8 cellular contexts compared by ENCODE assay signal in the genomic region with DNA sequence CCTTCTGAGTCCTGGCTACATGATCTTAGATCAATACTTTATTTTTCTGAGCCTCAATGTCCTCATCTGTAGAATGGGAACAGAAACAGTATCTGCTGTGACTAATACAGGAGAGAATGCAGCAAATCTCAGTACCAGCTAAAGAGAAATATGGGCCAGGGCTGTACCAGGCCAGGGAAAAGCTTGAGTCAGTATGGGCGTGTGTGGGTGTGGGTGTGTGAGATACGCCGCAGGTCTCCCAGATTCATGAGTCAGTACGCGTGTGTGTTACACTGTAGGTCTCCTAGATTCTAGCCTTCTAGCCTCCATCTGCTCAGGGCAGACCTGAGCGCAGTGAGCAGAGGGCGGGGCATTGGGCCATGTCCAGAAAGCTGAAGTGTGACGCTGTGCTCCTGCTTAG. TPM values are rescaled to one million over a fixed set of nuclear protein-coding genes. Genes with fewer than 3 reads are reported as not detected.
A peak's percentile ranks its signal among the peaks of the same experiment; 100 is the strongest.
DNase-seq lines count a peak whose midpoint lies in the region; ATAC-seq and TF ChIP-seq lines count a peak whose summit lies in the region.

No MANE protein-coding gene starts in this region.

- H3K4me3 ChIP-seq in PC-3 (ENCODE audit: low read length) (no peak overlapping the region), neuronal stem cell (ENCODE audit: low read length in 2 of 2) (peak overlapping the region in 1 of 2 donors; percentile 13), body of pancreas (no peak overlapping the region)

- peaks cover 53% of the 10 kb centered on the region for H3K79me1 ChIP-seq in neuronal stem cell (ENCODE audit: low read depth, low read length)

- DNase-seq in AG08396 (ENCODE audit: low spot score) (peak; percentile 68), PC-3 (peak; percentile 96), neuronal stem cell (ENCODE audit: low spot score) (no peak), body of pancreas (no peak), HuH-7.5 (ENCODE audit: low spot score) (no peak), cerebellar cortex (ENCODE audit: low spot score) (no peak)
- no peak for DNase-seq in central memory CD8-positive, alpha-beta T cell (ENCODE audit: low spot score in 2 of 2)

- H3K27ac Mint-ChIP-seq in central memory CD8-positive, alpha-beta T cell (ENCODE audit: low read depth), result no peak overlapping the region

- H3K27me3 ChIP-seq in PC-3 (ENCODE audit: low read length) (no peaks in the 10 kb centered on the region), neuronal stem cell (ENCODE audit: control insufficient read depth in 3 of 3, insufficient read depth in 3 of 3, low read depth in 1 of 3, low read length in 3 of 3) (no peaks in the 10 kb centered on the region), body of pancreas (no peaks in the 10 kb centered on the region)

- H3K23ac ChIP-seq in neuronal stem cell (ENCODE audit: low read depth, low read length, poor library complexity), result no peak overlapping the region

- no peaks in the 10 kb centered on the region for H3K9me2 ChIP-seq in PC-3 (replicated peaks; ENCODE audit: low read length)

- no peak overlapping the region for H3K14ac ChIP-seq in neuronal stem cell (ENCODE audit: low read length)

- H3K4ac ChIP-seq in neuronal stem cell (ENCODE audit: low read length), result no peak overlapping the region

- TF ChIP-seq CTCF in PC-3 (conservative IDR thresholded peaks at IDR 0.05; ENCODE audit: low read depth, low read length), result no peak
- no peak for TF ChIP-seq CTCF in body of pancreas (IDR thresholded peaks at IDR 0.05)

- H3K36me3 ChIP-seq in PC-3 (ENCODE audit: low read depth, low read length) (peaks cover 5% of the 10 kb centered on the region; the same call in 1 of the 2 replicates), neuronal stem cell (replicated peaks in 1 of 2; ENCODE audit: control insufficient read depth in 2 of 2, insufficient read depth in 2 of 2, low read length in 2 of 2) (peaks cover 65 to 78% of the 10 kb centered on the region in 2 donors), body of pancreas (replicated peaks in 1 of 2; ENCODE audit: insufficient read depth in 1 of 2, low read depth in 2 of 2) (peaks cover 0 to 4% of the 10 kb centered on the region in 2 donors)

- H4K91ac ChIP-seq in neuronal stem cell (ENCODE audit: low read depth, low read length, poor library complexity), result no peak overlapping the region

- peak overlapping the region; percentile 89 for H4K8ac ChIP-seq in neuronal stem cell (ENCODE audit: low read depth, low read length)

- no peaks in the 10 kb centered on the region for H3K27me3 Mint-ChIP-seq in central memory CD8-positive, alpha-beta T cell

- no peaks in the 10 kb centered on the region for H3K9me3 ChIP-seq in PC-3 (ENCODE audit: low read length)
- no peaks in the 10 kb centered on the region for H3K9me3 ChIP-seq in neuronal stem cell (replicated peaks in 1 of 2; ENCODE audit: control insufficient read depth in 2 of 2, insufficient read depth in 1 of 2, low read depth in 1 of 2, low read length in 2 of 2)
- no peaks in the 10 kb centered on the region for H3K9me3 ChIP-seq in body of pancreas

- H3K9me3 Mint-ChIP-seq in central memory CD8-positive, alpha-beta T cell, result no peaks in the 10 kb centered on the region

- H3K4me3 Mint-ChIP-seq in central memory CD8-positive, alpha-beta T cell, result peak overlapping the region; percentile 21

- intact Hi-C loops in PC-3 (cut with micrococcal nuclease) (no loop called here), body of pancreas (cut with DNase I) (no loop called here)

- WGBS in neuronal stem cell (ENCODE audit: extremely low coverage in 2 of 2, insufficient read length in 2 of 2, insufficient replicate concordance in 1 of 2), 2 donors, result no CpG with 5 or more reads among the region's 8 CpGs
- WGBS in body of pancreas, 2 donors, result 82 to 83% methylated on average over 8 of the region's 8 CpGs

- H3K27ac ChIP-seq in PC-3 (ENCODE audit: low read length), result peak overlapping the region; percentile 58
- no peak overlapping the region for H3K27ac ChIP-seq in neuronal stem cell (replicated peaks; ENCODE audit: low read length)
- no peak overlapping the region for H3K27ac ChIP-seq in body of pancreas

- peak overlapping the region; percentile 12; the same call in 1 of the 2 replicates for H3K4me2 ChIP-seq in PC-3 (ENCODE audit: low read length)
- no peak overlapping the region for H3K4me2 ChIP-seq in neuronal stem cell (ENCODE audit: insufficient read depth, low read length, poor library complexity, severe bottlenecking)

- H2BK5ac ChIP-seq in neuronal stem cell (ENCODE audit: low read length), result peak overlapping the region; percentile 71

- no TSS peak for BruUV-seq in PC-3 (replicated peaks; lab: Mats Ljungman, UMichigan)

- no peak overlapping the region for H2BK12ac ChIP-seq in neuronal stem cell (ENCODE audit: low read length)

- H4K20me1 ChIP-seq in PC-3 (ENCODE audit: low read length), result 0 out of 2 replicates have a peak, but pooled peaks cover 7% of the 10 kb centered on the region

- peaks cover 41% of the 10 kb centered on the region for H3K4me1 Mint-ChIP-seq in central memory CD8-positive, alpha-beta T cell

- TF ChIP-seq POLR2A in body of pancreas (IDR thresholded peaks at IDR 0.05), result no peak

- H3K4me1 ChIP-seq in PC-3 (ENCODE audit: insufficient read depth, low read length) (peaks cover 50% of the 10 kb centered on the region), neuronal stem cell (ENCODE audit: control insufficient read depth in 2 of 2, insufficient read depth in 1 of 2, low read depth in 1 of 2, low read length in 2 of 2) (peaks cover 14 to 16% of the 10 kb centered on the region in 2 donors), body of pancreas (peaks cover 24% of the 10 kb centered on the region)

- peaks cover 49% of the 10 kb centered on the region for H3K36me3 Mint-ChIP-seq in central memory CD8-positive, alpha-beta T cell (ENCODE audit: insufficient read depth)

- no peak overlapping the region for H3K18ac ChIP-seq in neuronal stem cell (ENCODE audit: low read length)

- CTCF ChIA-PET in PC-3 (lab: Charles Lee), result interaction anchor here (0.6 to 1.4 kb wide), 4 partner anchors 9 to 57 kb away, joined by 3 to 4 read pairs (median 4); a partner anchor contains a TSS

- peak; percentile 78 for ATAC-seq in PC-3
- no peak for ATAC-seq in central memory CD8-positive, alpha-beta T cell (replicated peaks; ENCODE audit: extremely low read depth, poor library complexity, severe bottlenecking)
- ATAC-seq in body of pancreas, result no peak
- no peak for ATAC-seq in GM21576 (IDR thresholded peaks at IDR 0.05; ENCODE audit: unreplicated experiment)

- peak overlapping the region; percentile 27 for H2AK5ac ChIP-seq in neuronal stem cell (ENCODE audit: low read depth, low read length)

- H3K9ac ChIP-seq in PC-3 (ENCODE audit: low read length) (no peak overlapping the region), neuronal stem cell (ENCODE audit: low read depth, low read length, poor library complexity) (peak overlapping the region; percentile 50)

- peaks cover 67% of the 10 kb centered on the region for H3K79me2 ChIP-seq in PC-3 (ENCODE audit: low read length)

- H2BK15ac ChIP-seq in neuronal stem cell (ENCODE audit: low read length), result no peak overlapping the region

- H3F3A ChIP-seq in PC-3 (ENCODE audit: low read length, unreplicated experiment), result peaks cover 5% of the 10 kb centered on the region

- POLR2A ChIA-PET in PC-3 (lab: Charles Lee; ENCODE audit: unreplicated experiment), result no interaction called here

- no peak overlapping the region for H2BK120ac ChIP-seq in neuronal stem cell (ENCODE audit: low read depth, low read length)

- H2AFZ ChIP-seq in PC-3 (ENCODE audit: low read length), result no peak overlapping the region
- no peak overlapping the region for H2AFZ ChIP-seq in neuronal stem cell (ENCODE audit: low read length)

RNA-seq across cellular contexts. Expression of a gene that starts 15.2 kb away (rescaled TPM):
- 221 and 254 TPM in 2 replicates for total RNA-seq in PC-3 (2014; rRNA removed)
- polyA plus RNA-seq in neuronal stem cell (2013, experiment 1 of 2), result 457 TPM
- polyA plus RNA-seq in neuronal stem cell (2013, experiment 2 of 2), result 458 TPM
- total RNA-seq in body of pancreas, result 10 to 100 TPM; 46.2 to 53.7 TPM

RNA-seq across cellular contexts. Expression of a gene that starts 17.7 kb away (rescaled TPM):
- total RNA-seq in PC-3 (2014; rRNA removed), result 40.1 and 63.9 TPM in 2 replicates
- 5.0 TPM for polyA plus RNA-seq in neuronal stem cell (2013, experiment 1 of 2)
- polyA plus RNA-seq in neuronal stem cell (2013, experiment 2 of 2), result 5.2 TPM
- 100 to 1,000 TPM in 1 of 2 donors, 10 to 100 TPM in 1; 71.1 to 116 TPM for total RNA-seq in body of pancreas

RNA-seq across cellular contexts. Expression of a gene that starts 27.7 kb away (rescaled TPM):
- not detected in 2 replicates for total RNA-seq in PC-3 (2014; rRNA removed)
- 0.28 TPM for polyA plus RNA-seq in neuronal stem cell (2013, experiment 1 of 2)
- polyA plus RNA-seq in neuronal stem cell (2013, experiment 2 of 2), result 0.21 TPM
- total RNA-seq in body of pancreas, result not detected

RNA-seq across cellular contexts. Expression of a gene that starts 41.0 kb away (rescaled TPM):
- 223 and 300 TPM in 2 replicates for total RNA-seq in PC-3 (2014; rRNA removed)
- 23.1 TPM for polyA plus RNA-seq in neuronal stem cell (2013, experiment 1 of 2)
- polyA plus RNA-seq in neuronal stem cell (2013, experiment 2 of 2), result 22.1 TPM
- total RNA-seq in body of pancreas, result 100 to 1,000 TPM in 1 of 2 donors, 10 to 100 TPM in 1; 75.8 to 103 TPM

RNA-seq across cellular contexts. Expression of a gene that starts 46.1 kb away (rescaled TPM):
- total RNA-seq in PC-3 (2014; rRNA removed), result 0.17 and 3.3 TPM in 2 replicates
- polyA plus RNA-seq in neuronal stem cell (2013, experiment 1 of 2), result 3.5 TPM
- polyA plus RNA-seq in neuronal stem cell (2013, experiment 2 of 2), result 3.2 TPM
- 10 to 100 TPM in 1 of 2 donors, 1 to 10 TPM in 1; 4.6 to 48.0 TPM for total RNA-seq in body of pancreas

Comparison
In these comparisons a context has a peak if more than half of its experiments do, and no peak if none do; other contexts are left out.
1. DNase-seq: peak in AG08396 (single experiment) and PC-3 (single experiment); none in central memory CD8-positive, alpha-beta T cell (0 of 2), neuronal stem cell (single experiment), body of pancreas (0 of 4), HuH-7.5 (single experiment) and cerebellar cortex (single experiment).